In the genomic region with DNA sequence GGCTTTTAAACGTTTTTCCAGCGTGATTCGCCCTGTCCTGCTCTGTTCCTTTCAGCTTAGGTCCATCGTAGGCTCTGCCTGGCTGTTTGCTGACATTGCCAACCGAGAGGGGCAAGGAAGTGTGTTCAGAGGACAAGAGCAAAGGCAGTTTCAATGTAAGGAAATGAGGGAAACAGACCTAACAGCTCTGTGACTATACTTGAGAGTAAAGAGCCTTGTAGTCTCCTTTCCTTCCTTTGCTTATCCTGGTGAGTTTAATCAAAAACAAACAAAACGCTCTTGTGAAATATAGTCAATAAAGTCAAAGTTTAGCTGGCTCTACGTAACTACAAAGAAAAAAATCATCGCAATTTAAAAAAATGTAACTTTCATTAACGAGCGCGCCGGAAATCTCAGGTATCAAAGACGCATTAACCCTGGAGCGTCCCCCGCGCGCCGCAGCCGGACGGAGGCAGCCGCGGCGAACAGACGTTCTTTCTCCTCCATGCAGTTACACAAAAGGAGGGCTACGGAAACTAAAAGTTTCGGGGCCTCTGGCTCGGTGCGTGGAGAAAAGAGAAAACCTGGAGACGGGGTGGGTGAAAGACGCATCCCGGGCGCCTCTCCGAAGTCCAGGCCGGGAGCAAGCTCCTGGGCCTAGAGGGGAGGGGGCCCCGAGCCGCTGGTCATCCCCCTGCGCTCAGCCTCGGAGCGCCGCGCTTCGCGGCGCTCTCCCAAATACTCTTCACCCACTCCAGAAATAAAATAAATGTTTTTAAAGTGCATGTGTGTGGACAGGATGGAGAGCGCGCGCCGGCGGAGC, we compare ENCODE assay signal across 8 cellular contexts. TPM values are rescaled to one million over a fixed set of nuclear protein-coding genes. Genes with fewer than 3 reads are reported as not detected.
A peak's percentile ranks its signal among the peaks of the same experiment; 100 is the strongest.
DNase-seq lines count a peak whose midpoint lies in the region; ATAC-seq, FAIRE-seq and TF ChIP-seq lines count a peak whose summit lies in the region.

No MANE protein-coding gene starts in this region.

- no peak for FAIRE-seq in small intestine (lab: Jason Lieb, UNC)

- H3K4me2 ChIP-seq in MM.1S (ENCODE audit: low read depth, low read length) = peak overlapping the region; percentile 63

- ATAC-seq in GM21619 (IDR thresholded peaks at IDR 0.05; ENCODE audit: unreplicated experiment) = no peak
- ATAC-seq in GM19328 (IDR thresholded peaks at IDR 0.05; ENCODE audit: unreplicated experiment) = no peak

- H3K9ac ChIP-seq in MM.1S (ENCODE audit: low read length) = no peak overlapping the region

- H3K36me3 ChIP-seq in MM.1S (replicated peaks; ENCODE audit: insufficient read depth, low read length) (no peaks in the 10 kb centered on the region), small intestine (ENCODE audit: control insufficient read depth in 2 of 2, insufficient read depth in 2 of 2, low read length in 2 of 2) (no peaks in the 10 kb centered on the region)

- H3K4me3 ChIP-seq in MM.1S (ENCODE audit: low read length) (peak overlapping the region; percentile 59), astrocyte of the cerebellum (ENCODE audit: low read depth, low read length) (peak overlapping the region; percentile 83), iPS-18c (ENCODE audit: insufficient read depth, low read depth, low read length) (peak overlapping the region; percentile 90), small intestine (ENCODE audit: low read depth in 1 of 2, low read length in 2 of 2) (peak overlapping the region; percentile 36 to 48)

- no peaks in the 10 kb centered on the region for H3K79me2 ChIP-seq in MM.1S (ENCODE audit: low read length)

- H3K9me3 ChIP-seq in MM.1S (replicated peaks; ENCODE audit: insufficient read depth, low read length) = no peaks in the 10 kb centered on the region
- H3K9me3 ChIP-seq in iPS-18c (ENCODE audit: control insufficient read depth, insufficient read depth, low read length) = no peaks in the 10 kb centered on the region
- no peaks in the 10 kb centered on the region for H3K9me3 ChIP-seq in small intestine (ENCODE audit: control insufficient read depth, low read depth)

- peak; percentile 70 for DNase-seq in DMS114 treated with DMSO at 0.1 percent for 48 hours (lab: John Stamatoyannopoulos, UW; ENCODE audit: unreplicated experiment)
- peak; percentile 33 for DNase-seq in MM.1S
- peak; percentile 50 for DNase-seq in astrocyte of the cerebellum (ENCODE audit: low read depth)
- DNase-seq in small intestine = no peak
- no peak for DNase-seq in stimulated activated CD4-positive, alpha-beta T cell treated with anti-CD3 and anti-CD28 coated beads, Interleukin-4, amount 100 ng/mL, for 4 hours

- TF ChIP-seq CTCF in MM.1S (IDR thresholded peaks at IDR 0.05; ENCODE audit: low read length) = no peak
- no peak for TF ChIP-seq CTCF in astrocyte of the cerebellum (IDR thresholded peaks at IDR 0.05; ENCODE audit: low read depth, low read length, missing control alignments)

- H3K27ac ChIP-seq in MM.1S (ENCODE audit: low read length) = no peak overlapping the region
- H3K27ac ChIP-seq in small intestine (ENCODE audit: low read depth in 1 of 2, low read length in 1 of 2) = peak overlapping the region; percentile 9 to 54

- no peaks in the 10 kb centered on the region for H4K20me1 ChIP-seq in MM.1S (ENCODE audit: insufficient read depth, low read length)

- no peaks in the 10 kb centered on the region for H3F3A ChIP-seq in MM.1S (ENCODE audit: insufficient read depth, low read length)

- H3K27me3 ChIP-seq in MM.1S (replicated peaks; ENCODE audit: insufficient read depth, low read length) (0 out of 2 replicates have a peak, but pooled peaks cover 10% of the 10 kb centered on the region), small intestine (ENCODE audit: control insufficient read depth in 2 of 2, insufficient read depth in 2 of 2, low read length in 2 of 2) (peaks cover 0 to 4% of the 10 kb centered on the region in 2 donors)

- H3K4me1 ChIP-seq in MM.1S (ENCODE audit: low read length) = no peaks in the 10 kb centered on the region
- no peaks in the 10 kb centered on the region for H3K4me1 ChIP-seq in small intestine (ENCODE audit: control insufficient read depth in 2 of 2, insufficient read depth in 1 of 2, low read depth in 1 of 2, low read length in 1 of 2)

- 2 to 3% (median 2%) methylated on average over 49 of the region's 49 CpGs for WGBS in small intestine, 3 donors

- peak overlapping the region; percentile 53; the same call in 1 of the 2 replicates for H2AFZ ChIP-seq in MM.1S (ENCODE audit: low read length)

- in situ Hi-C loops in astrocyte of the cerebellum (cut with HindIII; ENCODE audit: low sequenced_read_pairs) = no loop called here

- no peaks in the 10 kb centered on the region for H3K9me2 ChIP-seq in MM.1S (replicated peaks; ENCODE audit: insufficient read depth, low read length)

RNA-seq across cellular contexts. Expression of a gene that starts 0.6 kb away (rescaled TPM):
- 10 to 100 TPM in 1 of 3 donors, 1 to 10 TPM in 1, under 1 TPM in 1; 0.67 to 12.2 (median 3.8) TPM for polyA plus RNA-seq in small intestine

Comparison
In these comparisons a context has a peak if more than half of its experiments do, and no peak if none do; other contexts are left out.
1. DNase-seq: peak in DMS114 treated with DMSO at 0.1 percent for 48 hours (single experiment), MM.1S (single experiment) and astrocyte of the cerebellum (single experiment); none in small intestine (single experiment) and stimulated activated CD4-positive, alpha-beta T cell treated with anti-CD3 and anti-CD28 coated beads, Interleukin-4, amount 100 ng/mL, for 4 hours (0 of 2).
2. Peak in every context shown above with its lines, with median percentiles within 50 percentile points of each other: H3K4me3 ChIP-seq.